ENCODE assay signal across 9 cellular contexts in the genomic region with DNA sequence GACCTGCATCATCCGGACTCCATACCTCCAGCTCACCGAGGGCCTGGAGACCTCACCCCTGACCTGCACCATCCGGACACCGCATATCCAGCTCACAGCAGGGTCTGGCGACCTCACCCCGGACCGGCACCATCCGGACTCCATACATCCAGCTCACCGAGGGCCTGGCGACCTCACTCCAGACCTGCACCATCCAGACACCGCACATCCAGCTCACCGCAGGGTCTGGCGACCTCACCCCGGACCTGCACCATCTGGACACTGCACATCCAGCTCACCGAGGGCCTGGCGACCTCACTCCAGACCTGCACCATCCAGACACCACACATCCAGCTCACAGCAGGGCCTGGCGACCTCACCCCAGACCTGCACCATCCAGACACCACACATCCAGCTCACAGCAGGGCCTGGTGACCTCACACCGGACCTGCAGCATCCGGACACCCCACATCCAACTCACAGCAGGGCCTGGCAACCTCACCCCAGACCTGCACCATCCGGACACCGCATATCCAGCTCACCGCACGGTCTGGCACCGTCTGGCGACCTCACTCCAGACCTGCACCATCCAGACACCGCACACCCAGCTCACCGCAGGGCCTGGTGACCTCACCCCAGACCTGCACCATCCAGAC. TPM values are rescaled to one million over a fixed set of nuclear protein-coding genes. Genes with fewer than 3 reads are reported as not detected.
"Had no signal": no experiment of that assay in that cellular context is flagged by ENCODE, and none has a peak within 500 bp of the region (broad histone marks: within the 10 kb centered on the region; RNA-seq: fewer than 3 reads in every experiment).

No MANE protein-coding gene starts in this region.

RNA-seq across cellular contexts. Expression of a gene that starts 10.4 kb away (rescaled TPM):
- total RNA-seq: aorta, Right ventricle myocardium superior had no signal
- polyA plus RNA-seq: aorta, cardiac muscle cell had no signal

RNA-seq across cellular contexts. Expression of a gene that starts 59.3 kb away (rescaled TPM):
- total RNA-seq: activated CD4-positive, alpha-beta T cell treated with anti-CD3 and anti-CD28 coated beads for 36 hours; activated CD4-positive, alpha-beta T cell treated with anti-CD3 and anti-CD28 coated beads, Interleukin-2, amount 10 ng/mL, durations not matched to agents 7 days and 5 days; activated CD8-positive, alpha-beta T cell treated with anti-CD3 and anti-CD28 coated beads, Interleukin-2, amount 10 ng/mL, durations not matched to agents 7 days and 5 days; activated naive CD8-positive, alpha-beta T cell treated with anti-CD3 and anti-CD28 coated beads for 36 hours; aorta; cardiac muscle cell; M059J; PC-3; Right ventricle myocardium superior had no signal
- polyA plus RNA-seq: aorta, cardiac muscle cell had no signal
